ENCODE assay signal across 8 cellular contexts in the genomic region with DNA sequence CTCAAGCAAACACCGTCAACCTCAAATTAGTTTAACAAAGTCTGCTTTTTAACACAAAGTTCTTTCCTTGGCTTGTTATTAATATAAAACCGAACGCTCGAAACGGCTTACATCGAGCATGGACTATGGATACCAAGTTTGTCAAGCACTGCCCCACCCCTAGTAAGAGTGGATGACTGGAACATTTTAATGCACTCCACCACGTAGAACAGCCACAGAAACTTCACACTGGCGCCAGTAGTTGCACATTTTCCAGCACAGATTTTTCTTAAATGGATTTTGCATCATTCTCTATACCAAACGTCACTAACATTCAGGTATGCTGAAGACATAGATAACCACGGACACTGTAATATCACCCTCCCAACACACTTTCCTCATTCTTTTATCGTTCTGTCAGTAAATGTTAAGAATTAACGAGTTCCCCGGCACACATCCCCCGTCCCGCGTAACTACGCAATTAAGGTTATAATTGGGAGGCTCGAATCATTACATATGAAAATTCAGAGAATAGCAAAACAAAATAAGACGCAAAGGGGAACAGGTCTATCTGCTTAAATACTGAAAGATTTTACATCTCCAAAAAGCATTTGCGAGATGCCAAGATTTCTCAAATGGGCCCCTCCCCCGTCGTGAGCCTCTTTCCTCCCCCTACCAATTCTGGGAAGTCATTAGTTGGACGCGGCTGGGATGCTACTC. TPM values are rescaled to one million over a fixed set of nuclear protein-coding genes. Genes with fewer than 3 reads are reported as not detected.
A peak's percentile ranks its signal among the peaks of the same experiment; 100 is the strongest.
DNase-seq lines count a peak whose midpoint lies in the region; ATAC-seq and TF ChIP-seq lines count a peak whose summit lies in the region.

No MANE protein-coding gene starts in this region.

- peak overlapping the region; percentile 96 to 100 (median 98) for H3K4me3 Mint-ChIP-seq in nephron

- peak overlapping the region; percentile 81 for H3K27ac ChIP-seq in 22Rv1
- peak overlapping the region; percentile 89 for H3K27ac ChIP-seq in GM23248
- peak overlapping the region; percentile 91 for H3K27ac ChIP-seq in VCaP

- no peaks in the 10 kb centered on the region for H3K9me3 Mint-ChIP-seq in nephron

- H3K4me1 Mint-ChIP-seq in nephron = peaks cover 50% of the 10 kb centered on the region

- peaks cover 14% of the 10 kb centered on the region for H3K36me3 ChIP-seq in GM23248 (ENCODE audit: low read depth)

- peak overlapping the region; percentile 97 to 98 (median 97) for H3K27ac Mint-ChIP-seq in nephron

- peak overlapping the region; percentile 91 for H3K9ac ChIP-seq in GM23248

- peaks cover 21% of the 10 kb centered on the region for H3K4me1 ChIP-seq in GM23248 (ENCODE audit: insufficient read depth)

- peaks cover 17% of the 10 kb centered on the region for H3K36me3 Mint-ChIP-seq in nephron (ENCODE audit: low read depth)

- H4K20me1 ChIP-seq in GM23248 (ENCODE audit: insufficient read depth) = peaks cover 18% of the 10 kb centered on the region

- H3K27me3 ChIP-seq in GM23248 (replicated peaks; ENCODE audit: insufficient read depth) = no peaks in the 10 kb centered on the region

- H3K79me2 ChIP-seq in GM23248 (ENCODE audit: insufficient read depth) = peaks cover 64% of the 10 kb centered on the region

- peak overlapping the region; percentile 59 for H2AFZ ChIP-seq in GM23248

- WGBS in GM23248 (ENCODE audit: low coverage in 1 of 2, low lambda C conversion rate in 2 of 2, missing lambda C conversion rate in 2 of 2), 2 experiments = 1% methylated on average over 23 to 24 of the region's 24 CpGs

- in situ Hi-C loops in GM23248 (cut with MboI) = no loop called here

- H3K27me3 Mint-ChIP-seq in nephron (ENCODE audit: low read depth) = no peaks in the 10 kb centered on the region

- TF ChIP-seq CTCF in 22Rv1 (IDR thresholded peaks at IDR 0.05) (no peak), VCaP (conservative IDR thresholded peaks at IDR 0.05) (no peak), fibroblast of mammary gland (conservative IDR thresholded peaks at IDR 0.05; ENCODE audit: control insufficient read depth, insufficient read depth, low read depth, low read length) (no peak), nephron (IDR thresholded peaks at IDR 0.05; ENCODE audit: unreplicated experiment in 3 of 3) (no peak)

- H3K9me2 ChIP-seq in GM23248 (ENCODE audit: insufficient read depth) = no peaks in the 10 kb centered on the region

- no peak for ATAC-seq in GM21447 (IDR thresholded peaks at IDR 0.05; ENCODE audit: unreplicated experiment)

- no peaks in the 10 kb centered on the region for H3K9me3 ChIP-seq in GM23248 (ENCODE audit: low read depth)

- H3K4me3 ChIP-seq in GM23248 (peak overlapping the region; percentile 94), fibroblast of mammary gland (ENCODE audit: control insufficient read depth, low read depth, low read length) (peak overlapping the region; percentile 97)

- peak overlapping the region; percentile 98 for H3K4me2 ChIP-seq in GM23248 (ENCODE audit: unreplicated experiment)

- DNase-seq in GM23248 (peak; percentile 86), fibroblast of mammary gland (ENCODE audit: low read depth) (peak; percentile 64), NOMO-1 treated with dmso at 0.1 percent for 144 hours (lab: John Stamatoyannopoulos, UW; ENCODE audit: unreplicated experiment) (no peak), activated gamma-delta T cell treated with Interleukin-2 at 50 U/mL for 16 hours (no peak)

- peaks cover 40% of the 10 kb centered on the region for H3F3A ChIP-seq in GM23248 (ENCODE audit: insufficient read depth)

RNA-seq across cellular contexts. Expression of gene FERMT2, which starts 1.0 kb away (rescaled TPM):
- total RNA-seq in GM23248 (2014; rRNA removed; shearing (Covaris generic)) = 217 and 256 TPM in 2 replicates
- 124 and 126 TPM in 2 replicates for polyA plus RNA-seq in GM23248 (2016; fragmentation: Nextera tagmentation; extraction: Ambion mirVana)

Comparison
In these comparisons a context has a peak if more than half of its experiments do, and no peak if none do; other contexts are left out.
1. DNase-seq: peak in GM23248 (single experiment) and fibroblast of mammary gland (single experiment); none in NOMO-1 treated with dmso at 0.1 percent for 144 hours (single experiment) and activated gamma-delta T cell treated with Interleukin-2 at 50 U/mL for 16 hours (single experiment).
2. Peak in every context shown above with its lines, with median percentiles within 50 percentile points of each other: H3K27ac ChIP-seq.